Comparison of ENCODE assay signal across 1 cellular context in genomic region chr5:149365418-149365817, GRCh38.
TF ChIP-seq lines count a peak whose summit lies in the region.

No MANE protein-coding gene starts in this region.

TF ChIP-seq in K562, 482 proteins besides CTCF, POLR2A, EP300 and RAD21 (continues in another document):
- TF ChIP-seq CLOCK (CRISPR knock-in tag; IDR thresholded peaks at IDR 0.05; ENCODE audit: borderline replicate concordance) = no peak
- peak; percentile 42; the same call in 1 of the 2 replicates for TF ChIP-seq ZNF592 (IDR thresholded peaks at IDR 0.05)
- TF ChIP-seq MEIS2 (IDR thresholded peaks at IDR 0.05; ENCODE audit: partially characterized antibody) = peak; percentile 10
- no peak for TF ChIP-seq ZNF551 (CRISPR knock-in tag; IDR thresholded peaks at IDR 0.05)
- TF ChIP-seq JUNB (CRISPR knock-in tag; conservative IDR thresholded peaks at IDR 0.05) = no peak
- TF ChIP-seq CREM (IDR thresholded peaks at IDR 0.05; ENCODE audit: low read depth) = 0 out of 2 replicates have a peak, but pooled peaks have one; percentile 3
- TF ChIP-seq ZBTB7A (IDR thresholded peaks at IDR 0.05; ENCODE audit: borderline replicate concordance, control insufficient read depth, low read depth, low read length) = peak; percentile 29; the same call in 1 of the 2 replicates
- no peak for TF ChIP-seq ETV5 (CRISPR knock-in tag; IDR thresholded peaks at IDR 0.05; ENCODE audit: low read depth)
- TF ChIP-seq RHOXF2B (CRISPR knock-in tag; conservative IDR thresholded peaks at IDR 0.05) = no peak
- no peak for TF ChIP-seq TCF3 (CRISPR knock-in tag; IDR thresholded peaks at IDR 0.05)
- peak; percentile 35; the same call in 1 of the 2 replicates for TF ChIP-seq NFE2 (IDR thresholded peaks at IDR 0.05; ENCODE audit: low read depth)
- TF ChIP-seq ZNF311 (CRISPR knock-in tag; IDR thresholded peaks at IDR 0.05) = no peak
- TF ChIP-seq MYNN (IDR thresholded peaks at IDR 0.05) = 0 out of 2 replicates have a peak, but pooled peaks have one; percentile 32
- TF ChIP-seq MYNN (CRISPR knock-in tag; IDR thresholded peaks at IDR 0.05) = no peak
- TF ChIP-seq SUPT5H (IDR thresholded peaks at IDR 0.05) = no peak
- no peak for TF ChIP-seq ZNF57 (CRISPR knock-in tag; IDR thresholded peaks at IDR 0.05)
- TF ChIP-seq ZBTB11 (CRISPR knock-in tag; IDR thresholded peaks at IDR 0.05) = no peak
- 0 out of 2 replicates have a peak, but pooled peaks have one; percentile 56 for TF ChIP-seq CREB1 (IDR thresholded peaks at IDR 0.05)
- TF ChIP-seq CREB1 (CRISPR knock-in tag; IDR thresholded peaks at IDR 0.05) = no peak
- no peak for TF ChIP-seq PRDM10 (IDR thresholded peaks at IDR 0.05; ENCODE audit: partially characterized antibody)
- TF ChIP-seq ZNF232 (CRISPR knock-in tag; IDR thresholded peaks at IDR 0.05) = no peak
- no peak for TF ChIP-seq TAF7 (tag; IDR thresholded peaks at IDR 0.05)
- no peak for TF ChIP-seq ZC3H11A (IDR thresholded peaks at IDR 0.05; ENCODE audit: low read depth, low read length)
- peak; percentile 42; the same call in 1 of the 2 replicates for TF ChIP-seq PKNOX1 (IDR thresholded peaks at IDR 0.05)
- TF ChIP-seq FOSL1 (tag; conservative IDR thresholded peaks at IDR 0.05) = peak; percentile 69; the same call in 1 of the 2 replicates
- TF ChIP-seq RUNX1 (IDR thresholded peaks at IDR 0.05; ENCODE audit: low read depth) = no peak
- TF ChIP-seq NR2C2 (CRISPR knock-in tag; IDR thresholded peaks at IDR 0.05) = peak; percentile 94
- TF ChIP-seq NR2C2 (tag; IDR thresholded peaks at IDR 0.05) = peak; percentile 87
- TF ChIP-seq TFAP4 (CRISPR knock-in tag; IDR thresholded peaks at IDR 0.05; ENCODE audit: borderline replicate concordance) = peak; percentile 93
- peak; percentile 11; the same call in 1 of the 2 replicates for TF ChIP-seq MTA2 (IDR thresholded peaks at IDR 0.05; ENCODE audit: low read depth)
- peak; percentile 11; the same call in 1 of the 2 replicates for TF ChIP-seq ZNF316 (IDR thresholded peaks at IDR 0.05)
- no peak for TF ChIP-seq ZNF785 (CRISPR knock-in tag; IDR thresholded peaks at IDR 0.05)
- peak in 1 of 2 experiments; percentile 46; a peak in 1 of 4 replicates for TF ChIP-seq RCOR1 (IDR thresholded peaks at IDR 0.05; ENCODE audit: borderline replicate concordance in 1 of 2, low read depth in 2 of 2, low read length in 2 of 2)
- TF ChIP-seq NFIC (IDR thresholded peaks at IDR 0.05) = 0 out of 2 replicates have a peak, but pooled peaks have one; percentile 30
- TF ChIP-seq HDAC1 (IDR thresholded peaks at IDR 0.05) = peak in 1 of 2 experiments; percentile 64; a peak in 1 of 4 replicates
- TF ChIP-seq JUND (IDR thresholded peaks at IDR 0.05; ENCODE audit: borderline replicate concordance, low read depth, low read length) = peak; percentile 26; the same call in 1 of the 2 replicates
- TF ChIP-seq JUND (tag; IDR thresholded peaks at IDR 0.05; ENCODE audit: borderline replicate concordance, low read depth, low read length) = no peak; the same call in 2 of the 3 replicates
- 0 out of 4 replicates have a peak, but pooled peaks have one; percentile 36 to 55 for TF ChIP-seq KDM1A (IDR thresholded peaks at IDR 0.05)
- TF ChIP-seq KDM4B (IDR thresholded peaks at IDR 0.05; ENCODE audit: borderline replicate concordance in 2 of 2, low read depth in 1 of 2) = no peak
- TF ChIP-seq CUX1 (CRISPR knock-in tag; IDR thresholded peaks at IDR 0.05) = no peak
- TF ChIP-seq NR2C1 (IDR thresholded peaks at IDR 0.05) = peak; percentile 95
- TF ChIP-seq NR2C1 (tag; IDR thresholded peaks at IDR 0.05) = peak; percentile 97
- TF ChIP-seq DACH1 (IDR thresholded peaks at IDR 0.05; ENCODE audit: partially characterized antibody) = peak; percentile 18
- TF ChIP-seq HDAC3 (IDR thresholded peaks at IDR 0.05; ENCODE audit: borderline replicate concordance, partially characterized antibody) = no peak
